In the genomic region with DNA sequence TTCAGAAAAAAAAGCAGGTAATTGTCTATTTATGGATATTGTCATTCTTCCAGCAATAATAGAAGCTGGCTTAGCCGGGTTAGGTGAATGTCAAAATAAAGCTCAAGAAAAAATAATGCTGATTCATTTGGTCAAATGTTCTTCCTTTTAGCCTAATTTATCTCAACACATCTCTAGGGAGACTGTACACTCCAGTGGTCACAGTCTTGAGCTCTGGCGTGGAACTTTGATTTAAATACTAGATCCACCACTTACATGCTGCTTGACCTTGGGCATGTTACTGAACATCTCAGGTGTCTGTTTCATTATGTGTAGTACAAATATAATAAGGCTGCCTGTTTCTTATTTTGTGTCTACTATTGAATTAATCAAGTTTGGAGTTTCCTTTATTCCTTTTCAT, we compare ENCODE assay signal across 12 cellular contexts. TPM values are rescaled to one million over a fixed set of nuclear protein-coding genes. Genes with fewer than 3 reads are reported as not detected.
DNase-seq lines count a peak whose midpoint lies in the region; ATAC-seq and TF ChIP-seq lines count a peak whose summit lies in the region.
"Had no signal": no experiment of that assay in that cellular context is flagged by ENCODE, and none has a peak within 500 bp of the region (broad histone marks: within the 10 kb centered on the region; RNA-seq: fewer than 3 reads in every experiment).

No MANE protein-coding gene starts in this region.

- POLR2A ChIA-PET in activated CD4-positive, alpha-beta memory T cell treated with anti-CD3 and anti-CD28 coated beads, Interleukin-2, amount 10 ng/mL, durations not matched to agents 7 days and 5 days (lab: Charles Lee): no interaction called here

- H3K36me3 ChIP-seq in parathyroid adenoma (ENCODE audit: control insufficient read depth, insufficient read depth, low read length) (no peaks in the 10 kb centered on the region), gastroesophageal sphincter (peaks cover 0 to 3% of the 10 kb centered on the region in 2 donors)
- H3K36me3 ChIP-seq: right lobe of liver had no signal

- no peak overlapping the region for H3K9ac ChIP-seq in parathyroid adenoma

- peaks cover 2% of the 10 kb centered on the region for H3K4me1 Mint-ChIP-seq in activated CD4-positive, alpha-beta memory T cell treated with anti-CD3 and anti-CD28 coated beads, Interleukin-2, amount 10 ng/mL, durations not matched to agents 7 days and 5 days

- H3K27me3 Mint-ChIP-seq in activated CD4-positive, alpha-beta memory T cell treated with anti-CD3 and anti-CD28 coated beads, Interleukin-2, amount 10 ng/mL, durations not matched to agents 7 days and 5 days: no peaks in the 10 kb centered on the region
- H3K27me3 Mint-ChIP-seq: activated CD8-positive, alpha-beta T cell treated with anti-CD3 and anti-CD28 coated beads for 36 hours; T-cell had no signal

- no peaks in the 10 kb centered on the region for H3K36me3 Mint-ChIP-seq in activated CD4-positive, alpha-beta memory T cell treated with anti-CD3 and anti-CD28 coated beads, Interleukin-2, amount 10 ng/mL, durations not matched to agents 7 days and 5 days (ENCODE audit: low read depth)
- H3K36me3 Mint-ChIP-seq: activated naive CD4-positive, alpha-beta T cell treated with anti-CD3 and anti-CD28 coated beads, Interleukin-2, amount 50 U/mL, for 72 hours had no signal

- H2AFZ ChIP-seq in parathyroid adenoma: no peak overlapping the region

- no peak overlapping the region for H3K27ac Mint-ChIP-seq in activated CD4-positive, alpha-beta memory T cell treated with anti-CD3 and anti-CD28 coated beads, Interleukin-2, amount 10 ng/mL, durations not matched to agents 7 days and 5 days
- H3K27ac Mint-ChIP-seq: activated CD8-positive, alpha-beta T cell treated with anti-CD3 and anti-CD28 coated beads for 36 hours; activated naive CD4-positive, alpha-beta T cell treated with anti-CD3 and anti-CD28 coated beads, Interleukin-2, amount 50 U/mL, for 72 hours; T-cell had no signal

- H3K79me2 ChIP-seq in parathyroid adenoma: no peaks in the 10 kb centered on the region

- H3K27me3 ChIP-seq in parathyroid adenoma (ENCODE audit: control insufficient read depth, insufficient read depth, low read length) (no peaks in the 10 kb centered on the region), gastroesophageal sphincter (no peaks in the 10 kb centered on the region)
- H3K27me3 ChIP-seq: right lobe of liver had no signal

- H3K27ac ChIP-seq in parathyroid adenoma: peak overlapping the region; percentile 88
- no peak overlapping the region for H3K27ac ChIP-seq in gastroesophageal sphincter
- H3K27ac ChIP-seq: right lobe of liver had no signal

- H3K4me1 ChIP-seq in parathyroid adenoma (peaks cover 31% of the 10 kb centered on the region), gastroesophageal sphincter (no peaks in the 10 kb centered on the region)

- peak overlapping the region; percentile 27 for H3K4me2 ChIP-seq in parathyroid adenoma (ENCODE audit: low read length)

- no peak for TF ChIP-seq EP300 in gastroesophageal sphincter (IDR thresholded peaks at IDR 0.05)

- WGBS in gastroesophageal sphincter (ENCODE audit: low coverage in 1 of 2), 2 donors: 77 to 81% methylated on average over 2 of the region's 2 CpGs

- CTCF ChIA-PET in activated CD4-positive, alpha-beta memory T cell treated with anti-CD3 and anti-CD28 coated beads, Interleukin-2, amount 10 ng/mL, durations not matched to agents 7 days and 5 days (lab: Charles Lee): interaction anchor here (1.1 to 1.5 kb wide), 2 partner anchors 30 to 46 kb away, joined by 3 to 4 read pairs; no protein-coding TSS in a partner anchor

- H3K9me3 ChIP-seq in parathyroid adenoma (ENCODE audit: control insufficient read depth, low read length) (no peaks in the 10 kb centered on the region), gastroesophageal sphincter (no peaks in the 10 kb centered on the region)
- H3K9me3 ChIP-seq: right lobe of liver had no signal

- no peak overlapping the region for H3K4me3 Mint-ChIP-seq in activated CD4-positive, alpha-beta memory T cell treated with anti-CD3 and anti-CD28 coated beads, Interleukin-2, amount 10 ng/mL, durations not matched to agents 7 days and 5 days
- H3K4me3 Mint-ChIP-seq: activated CD8-positive, alpha-beta T cell treated with anti-CD3 and anti-CD28 coated beads for 36 hours; T-cell had no signal

- H3K4me3 ChIP-seq in parathyroid adenoma (ENCODE audit: low read depth, low read length) (peak overlapping the region; percentile 5), gastroesophageal sphincter (no peak overlapping the region)
- H3K4me3 ChIP-seq: right lobe of liver had no signal

- no peak for DNase-seq in activated CD4-positive, alpha-beta memory T cell treated with anti-CD3 and anti-CD28 coated beads, Interleukin-2, amount 10 ng/mL, durations not matched to agents 7 days and 5 days
- DNase-seq in stimulated activated CD4-positive, alpha-beta T cell treated with anti-CD3 and anti-CD28 coated beads, Interleukin-12 subunit alpha, Interleukin-12 subunit beta, amount 100 ng/mL, for 4 hours: no peak
- DNase-seq: activated CD8-positive, alpha-beta T cell treated with anti-CD3 and anti-CD28 coated beads for 36 hours; NCI-H2029 treated with DMSO at 0.1 percent for 48 hours; right lobe of liver; T-cell had no signal

- H3K9me3 Mint-ChIP-seq in activated CD4-positive, alpha-beta memory T cell treated with anti-CD3 and anti-CD28 coated beads, Interleukin-2, amount 10 ng/mL, durations not matched to agents 7 days and 5 days: peaks cover 4% of the 10 kb centered on the region
- H3K9me3 Mint-ChIP-seq: activated CD8-positive, alpha-beta T cell treated with anti-CD3 and anti-CD28 coated beads for 36 hours; T-cell had no signal

- TF ChIP-seq CTCF in parathyroid adenoma (IDR thresholded peaks at IDR 0.05): no peak
- no peak for TF ChIP-seq CTCF in gastroesophageal sphincter (IDR thresholded peaks at IDR 0.05)

- ATAC-seq in GM18909 (IDR thresholded peaks at IDR 0.05; ENCODE audit: poor library complexity, unreplicated experiment) (peak; percentile 80), HG02678 (IDR thresholded peaks at IDR 0.05; ENCODE audit: unreplicated experiment) (peak; percentile 66), HG03520 (IDR thresholded peaks at IDR 0.05; ENCODE audit: unreplicated experiment) (peak; percentile 71), gastroesophageal sphincter (no peak)
- ATAC-seq: activated CD8-positive, alpha-beta T cell treated with anti-CD3 and anti-CD28 coated beads for 36 hours; activated naive CD4-positive, alpha-beta T cell treated with anti-CD3 and anti-CD28 coated beads, Interleukin-2, amount 50 U/mL, for 72 hours; right lobe of liver; T-cell had no signal

- TF ChIP-seq POLR2A in gastroesophageal sphincter (IDR thresholded peaks at IDR 0.05): no peak

RNA-seq across cellular contexts. Expression of a gene that starts 22.0 kb away (rescaled TPM):
- 1 to 10 TPM; 1.4 to 1.7 TPM for total RNA-seq in activated CD4-positive, alpha-beta memory T cell treated with anti-CD3 and anti-CD28 coated beads, Interleukin-2, amount 10 ng/mL, durations not matched to agents 7 days and 5 days
- total RNA-seq in gastroesophageal sphincter: 10 to 100 TPM in 1 of 4 donors, 1 to 10 TPM in 3; 3.2 to 14.6 (median 7.9) TPM
